ENCODE assay signal across 13 cellular contexts in the genomic region with DNA sequence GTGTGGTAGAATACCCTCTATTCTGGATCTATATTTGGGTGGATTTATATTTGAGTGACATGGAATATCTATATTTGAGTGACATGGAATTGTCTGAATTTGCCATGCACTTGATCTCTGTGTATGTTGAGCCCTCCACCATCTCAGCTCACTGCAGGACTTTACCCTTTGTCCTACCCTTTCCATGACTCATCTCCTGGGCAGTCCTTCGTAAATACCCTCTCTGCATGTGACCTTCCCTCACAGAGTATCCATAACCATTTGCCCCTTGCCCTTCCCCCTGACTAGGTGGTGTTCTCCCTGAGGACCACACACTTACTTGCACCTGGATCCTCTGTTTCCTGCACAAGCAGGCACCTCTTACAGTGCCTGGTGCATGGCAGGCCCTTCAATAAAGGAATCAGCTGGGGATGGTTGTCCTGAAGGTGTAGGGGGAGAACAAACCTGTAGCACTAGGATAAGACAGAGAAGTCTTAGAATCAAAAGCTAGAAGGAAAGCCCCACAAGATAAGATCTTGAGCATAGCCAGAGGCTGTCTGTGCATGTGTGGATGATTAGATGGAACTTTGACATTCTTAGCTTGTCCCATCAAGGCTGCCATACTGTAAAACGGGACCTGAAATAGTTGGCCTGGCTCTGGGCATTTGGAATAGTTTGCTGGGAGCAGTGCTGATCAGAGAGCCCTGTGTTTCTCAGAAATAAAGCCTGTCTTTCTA.
"Had no signal": no experiment of that assay in that cellular context is flagged by ENCODE, and none has a peak within 500 bp of the region (broad histone marks: within the 10 kb centered on the region; RNA-seq: fewer than 3 reads in every experiment).

No MANE protein-coding gene starts in this region.

- H3K27ac Mint-ChIP-seq: activated naive CD8-positive, alpha-beta T cell treated with anti-CD3 and anti-CD28 coated beads, Interleukin-2, amount 10 ng/mL, durations not matched to agents 7 days and 5 days; stimulated activated effector memory CD8-positive, alpha-beta T cell treated with anti-CD3 and anti-CD28 coated beads, Interleukin-12 subunit alpha, Interleukin-12 subunit beta, amount 100 ng/mL, for 72 hours had no signal

- FAIRE-seq: colon, frontal cortex, kidney, pancreas had no signal

- H3K27ac ChIP-seq: breast epithelium, pancreas, transverse colon had no signal

- H3K4me3 Mint-ChIP-seq: activated naive CD8-positive, alpha-beta T cell treated with anti-CD3 and anti-CD28 coated beads, Interleukin-2, amount 10 ng/mL, durations not matched to agents 7 days and 5 days; stimulated activated effector memory CD8-positive, alpha-beta T cell treated with anti-CD3 and anti-CD28 coated beads, Interleukin-12 subunit alpha, Interleukin-12 subunit beta, amount 100 ng/mL, for 72 hours had no signal

- H3K36me3 Mint-ChIP-seq: activated naive CD8-positive, alpha-beta T cell treated with anti-CD3 and anti-CD28 coated beads, Interleukin-2, amount 10 ng/mL, durations not matched to agents 7 days and 5 days; stimulated activated effector memory CD8-positive, alpha-beta T cell treated with anti-CD3 and anti-CD28 coated beads, Interleukin-12 subunit alpha, Interleukin-12 subunit beta, amount 100 ng/mL, for 72 hours had no signal

- H3K27me3 Mint-ChIP-seq: activated naive CD8-positive, alpha-beta T cell treated with anti-CD3 and anti-CD28 coated beads, Interleukin-2, amount 10 ng/mL, durations not matched to agents 7 days and 5 days had no signal

- H3K4me1 Mint-ChIP-seq: activated naive CD8-positive, alpha-beta T cell treated with anti-CD3 and anti-CD28 coated beads, Interleukin-2, amount 10 ng/mL, durations not matched to agents 7 days and 5 days had no signal

- H3K4me3 ChIP-seq: breast epithelium, heart right ventricle, pancreas, transverse colon had no signal

- H3K36me3 ChIP-seq: breast epithelium, heart right ventricle, pancreas, transverse colon had no signal

- H3K4me1 ChIP-seq: breast epithelium, pancreas, transverse colon had no signal

- H3K27me3 ChIP-seq: breast epithelium, heart right ventricle, pancreas, transverse colon had no signal

- DNase-seq: activated CD4-positive, alpha-beta T cell treated with anti-CD3 and anti-CD28 coated beads, Interleukin-2, amount 50 U/mL, for 48 hours; activated CD4-positive, CD25-positive, alpha-beta regulatory T cell treated with anti-CD3 and anti-CD28 coated beads, Interleukin-2, amount 50 U/mL, for 72 hours; activated naive CD8-positive, alpha-beta T cell treated with anti-CD3 and anti-CD28 coated beads, Interleukin-2, amount 10 ng/mL, durations not matched to agents 7 days and 5 days; activated T-cell treated with anti-CD3 and anti-CD28 coated beads, Interleukin-2, amount 50 U/mL, for 48 hours; heart right ventricle; kidney; pancreas; retina; transverse colon had no signal

- H3K9me3 Mint-ChIP-seq: activated naive CD8-positive, alpha-beta T cell treated with anti-CD3 and anti-CD28 coated beads, Interleukin-2, amount 10 ng/mL, durations not matched to agents 7 days and 5 days; stimulated activated effector memory CD8-positive, alpha-beta T cell treated with anti-CD3 and anti-CD28 coated beads, Interleukin-12 subunit alpha, Interleukin-12 subunit beta, amount 100 ng/mL, for 72 hours had no signal
